In genomic region chr12:121729021-121729420, GRCh38 we compare ENCODE assay signal across 15 cellular contexts. TPM values are rescaled to one million over a fixed set of nuclear protein-coding genes. Genes with fewer than 3 reads are reported as not detected.
DNase-seq lines count a peak whose midpoint lies in the region; ATAC-seq and TF ChIP-seq lines count a peak whose summit lies in the region.
"Had no signal": no experiment of that assay in that cellular context is flagged by ENCODE, and none has a peak within 500 bp of the region (broad histone marks: within the 10 kb centered on the region; RNA-seq: fewer than 3 reads in every experiment).

No MANE protein-coding gene starts in this region.

- peaks cover 3% of the 10 kb centered on the region; the same call in 1 of the 3 replicates for H3K4me1 Mint-ChIP-seq in GM23338
- peaks cover 9% of the 10 kb centered on the region for H3K4me1 Mint-ChIP-seq in WTC11
- H3K4me1 Mint-ChIP-seq: CD4-positive, alpha-beta memory T cell had no signal

- no peak for ATAC-seq in GM23338
- ATAC-seq in WTC11, result no peak
- peak; percentile 18 to 39 for ATAC-seq in lower lobe of right lung
- peak; percentile 24 for ATAC-seq in upper lobe of right lung
- ATAC-seq in GM18502 (IDR thresholded peaks at IDR 0.05; ENCODE audit: poor library complexity, unreplicated experiment), result no peak

- H3K36me3 ChIP-seq in GM23338 (ENCODE audit: insufficient read depth), result no peaks in the 10 kb centered on the region; the same call in 1 of the 2 replicates
- H3K36me3 ChIP-seq in lower lobe of right lung, result peaks cover 5% of the 10 kb centered on the region
- peaks cover 7% of the 10 kb centered on the region for H3K36me3 ChIP-seq in upper lobe of right lung

- no peaks in the 10 kb centered on the region for H3K9me2 ChIP-seq in GM23338 (ENCODE audit: insufficient read depth)

- H3K4me2 ChIP-seq in GM23338, result no peak overlapping the region

- POLR2A ChIA-PET in WTC11 (lab: Charles Lee), result no interaction called here

- H3K4me3 ChIP-seq in GM23338 (no peak overlapping the region), lower lobe of right lung (no peak overlapping the region), upper lobe of right lung (no peak overlapping the region)
- H3K4me3 ChIP-seq: GM23248 had no signal

- H3K27me3 ChIP-seq in GM23338 (ENCODE audit: insufficient read depth) (no peaks in the 10 kb centered on the region), lower lobe of right lung (ENCODE audit: low read depth) (no peaks in the 10 kb centered on the region), upper lobe of right lung (no peaks in the 10 kb centered on the region)

- H3K27ac Mint-ChIP-seq in GM23338, result no peak overlapping the region
- peak overlapping the region; percentile 82; the same call in 1 of the 2 replicates for H3K27ac Mint-ChIP-seq in WTC11
- H3K27ac Mint-ChIP-seq: CD4-positive, alpha-beta memory T cell had no signal

- CTCF ChIA-PET in WTC11 (lab: Charles Lee), result interaction anchor here (1.8 kb wide), 1 partner anchor 287 kb away, joined by 6 read pairs; no protein-coding TSS in a partner anchor

- intact Hi-C loops in lower lobe of right lung (cut with DNase I), result no loop called here
- intact Hi-C loops in upper lobe of right lung (cut with DNase I), result no loop called here

- H3K27me3 Mint-ChIP-seq in GM23338 (ENCODE audit: insufficient read depth, low read depth, poor library complexity), result peaks cover 5% of the 10 kb centered on the region
- H3K27me3 Mint-ChIP-seq in WTC11 (ENCODE audit: low read depth), result no peaks in the 10 kb centered on the region
- H3K27me3 Mint-ChIP-seq: CD4-positive, alpha-beta memory T cell had no signal

- no peak for DNase-seq in GM23338 (ENCODE audit: low spot score)
- DNase-seq in WTC11 (ENCODE audit: low spot score), result no peak
- no peak for DNase-seq in lower lobe of right lung
- DNase-seq in upper lobe of right lung, result no peak
- DNase-seq in stimulated activated CD4-positive, alpha-beta T cell treated with anti-CD3 and anti-CD28 coated beads, Interleukin-1b, Interleukin-23, amount 100 ng/mL, for 48 hours, result no peak
- no peak for DNase-seq in NCI-H510A (lab: John Stamatoyannopoulos, UW)
- DNase-seq: C1 segment of cervical spinal cord; Calu3; CD4-positive, alpha-beta memory T cell; COR-L47; DMS53; DMS79 treated with DMSO at 0.1 percent for 48 hours; GM23248; HCEC 1CT had no signal

- H3K4me1 ChIP-seq in GM23338 (ENCODE audit: insufficient read depth) (no peaks in the 10 kb centered on the region), lower lobe of right lung (no peaks in the 10 kb centered on the region), upper lobe of right lung (no peaks in the 10 kb centered on the region)

- no peaks in the 10 kb centered on the region for H3K9me3 Mint-ChIP-seq in GM23338
- no peaks in the 10 kb centered on the region for H3K9me3 Mint-ChIP-seq in WTC11
- H3K9me3 Mint-ChIP-seq: CD4-positive, alpha-beta memory T cell had no signal

- H3K79me2 ChIP-seq in GM23338 (replicated peaks; ENCODE audit: insufficient read depth), result peaks cover 55% of the 10 kb centered on the region

- H2AFZ ChIP-seq in GM23338, result no peak overlapping the region
- H2AFZ ChIP-seq: GM23248 had no signal

- TF ChIP-seq CTCF in GM23338 (conservative IDR thresholded peaks at IDR 0.05; ENCODE audit: low read depth in 2 of 2) (no peak), WTC11 (IDR thresholded peaks at IDR 0.05) (no peak), lower lobe of right lung (IDR thresholded peaks at IDR 0.05) (no peak), upper lobe of right lung (IDR thresholded peaks at IDR 0.05) (no peak)

- H4K20me1 ChIP-seq in GM23338 (replicated peaks; ENCODE audit: insufficient read depth), result peaks cover 30% of the 10 kb centered on the region

- H3F3A ChIP-seq in GM23338 (replicated peaks; ENCODE audit: low read depth), result no peaks in the 10 kb centered on the region; the same call in 1 of the 2 replicates

- H3K4me3 Mint-ChIP-seq in GM23338 (no peak overlapping the region), WTC11 (no peak overlapping the region)
- H3K4me3 Mint-ChIP-seq: CD4-positive, alpha-beta memory T cell had no signal

- 0 out of 2 replicates have a peak overlapping the region, but pooled peaks have one; percentile 66 for H3K27ac ChIP-seq in GM23338 (ENCODE audit: low read depth)
- H3K27ac ChIP-seq in lower lobe of right lung, result no peak overlapping the region
- H3K27ac ChIP-seq in upper lobe of right lung, result no peak overlapping the region
- H3K27ac ChIP-seq: GM23248 had no signal

- H3K9me3 ChIP-seq in lower lobe of right lung, result no peaks in the 10 kb centered on the region
- H3K9me3 ChIP-seq in upper lobe of right lung, result no peaks in the 10 kb centered on the region

- peaks cover 22% of the 10 kb centered on the region; the same call in 2 of the 3 replicates for H3K36me3 Mint-ChIP-seq in GM23338 (ENCODE audit: low read depth)
- H3K36me3 Mint-ChIP-seq in WTC11, result peaks cover 15% of the 10 kb centered on the region

TF ChIP-seq in WTC11, 78 proteins besides CTCF, POLR2A, EP300 and RAD21 (continues in another document):
- TF ChIP-seq GTF2I (CRISPR knock-in tag; conservative IDR thresholded peaks at IDR 0.05), result no peak
- no peak for TF ChIP-seq FOXK1 (CRISPR knock-in tag; IDR thresholded peaks at IDR 0.05)
- no peak for TF ChIP-seq CREB1 (CRISPR knock-in tag; IDR thresholded peaks at IDR 0.05)
- no peak for TF ChIP-seq SMAD4 (CRISPR knock-in tag; IDR thresholded peaks at IDR 0.05)
- no peak for TF ChIP-seq ZNF263 (CRISPR knock-in tag; IDR thresholded peaks at IDR 0.05; ENCODE audit: low read depth)
- TF ChIP-seq FOXJ3 (CRISPR knock-in tag; IDR thresholded peaks at IDR 0.05; ENCODE audit: borderline replicate concordance), result no peak
- no peak for TF ChIP-seq KAT7 (CRISPR knock-in tag; IDR thresholded peaks at IDR 0.05; ENCODE audit: borderline replicate concordance)
- TF ChIP-seq RORB (CRISPR knock-in tag; IDR thresholded peaks at IDR 0.05), result no peak
- no peak for TF ChIP-seq PRDM15 (CRISPR knock-in tag; IDR thresholded peaks at IDR 0.05)
- TF ChIP-seq NR3C1 (CRISPR knock-in tag; conservative IDR thresholded peaks at IDR 0.05; ENCODE audit: low read depth), result no peak
- TF ChIP-seq ZNF138 (CRISPR knock-in tag; conservative IDR thresholded peaks at IDR 0.05), result no peak
- no peak for TF ChIP-seq ZNF317 (CRISPR knock-in tag; IDR thresholded peaks at IDR 0.05; ENCODE audit: borderline replicate concordance, low read depth)
- TF ChIP-seq ZBTB21 (CRISPR knock-in tag; IDR thresholded peaks at IDR 0.05; ENCODE audit: borderline replicate concordance), result no peak
- no peak for TF ChIP-seq FOXP1 (CRISPR knock-in tag; IDR thresholded peaks at IDR 0.05; ENCODE audit: borderline replicate concordance)
- TF ChIP-seq FOXP4 (CRISPR knock-in tag; IDR thresholded peaks at IDR 0.05), result no peak
- no peak for TF ChIP-seq JAZF1 (CRISPR knock-in tag; IDR thresholded peaks at IDR 0.05)

RNA-seq across cellular contexts. Expression of gene TMEM120B, which starts 16.5 kb away (rescaled TPM):
- 30.4 and 36.0 TPM in 2 replicates for total RNA-seq in GM23338 (2014; rRNA removed; shearing (Covaris generic))
- polyA plus RNA-seq in GM23338 (2016; fragmentation: Nextera tagmentation; extraction: Ambion mirVana), result 11.2 and 15.0 TPM in 2 replicates
- 30.7 to 36.9 TPM (median 33.6 TPM) in 3 replicates for total RNA-seq in WTC11 (2021)
- 13.4 TPM for total RNA-seq in lower lobe of right lung
- total RNA-seq in upper lobe of right lung, result 17.1 TPM

RNA-seq across cellular contexts. Expression of gene MORN3, which starts 59.6 kb away (rescaled TPM):
- 0.14 and 0.47 TPM in 2 replicates for total RNA-seq in GM23338 (2014; rRNA removed; shearing (Covaris generic))
- 0.36 and 1.5 TPM in 2 replicates for polyA plus RNA-seq in GM23338 (2016; fragmentation: Nextera tagmentation; extraction: Ambion mirVana)
- total RNA-seq in WTC11 (2021) (0.37 to 0.80 TPM (median 0.50 TPM) in 3 replicates), lower lobe of right lung (2.1 TPM), upper lobe of right lung (0.67 TPM)
- total RNA-seq: GM23248 had no signal

Comparison
In these comparisons a context has a peak if more than half of its experiments do, and no peak if none do; other contexts are left out.
1. ATAC-seq: peak in lower lobe of right lung (2 of 2) and upper lobe of right lung (single experiment); none in GM23338 (single experiment), WTC11 (single experiment) and GM18502 (single experiment).